ENCODE assay signal across 12 cellular contexts in genomic region chr14:61435563-61436337, GRCh38.
DNase-seq lines count a peak whose midpoint lies in the region; ATAC-seq and TF ChIP-seq lines count a peak whose summit lies in the region.
"Had no signal": no experiment of that assay in that cellular context is flagged by ENCODE, and none has a peak within 500 bp of the region (broad histone marks: within the 10 kb centered on the region; RNA-seq: fewer than 3 reads in every experiment).

No MANE protein-coding gene starts in this region.

- H3K9me3 Mint-ChIP-seq in CD4-positive, alpha-beta memory T cell, result no peaks in the 10 kb centered on the region
- H3K9me3 Mint-ChIP-seq in mesothelial cell of epicardium (peaks cover 6% of the 10 kb centered on the region), progenitor cell of endocrine pancreas (ENCODE audit: low read depth) (peaks cover 6% of the 10 kb centered on the region)

- H2AFZ ChIP-seq in osteoblast (ENCODE audit: low read length), result no peak overlapping the region

- peak overlapping the region; percentile 2 for H3K27ac ChIP-seq in CD4-positive, alpha-beta memory T cell (ENCODE audit: low read depth, low read length)
- H3K27ac ChIP-seq in KOPT-K1 (ENCODE audit: low read depth, low read length, poor library complexity, severe bottlenecking) (peak overlapping the region; percentile 100), esophagus muscularis mucosa (replicated peaks in 1 of 4) (no peak overlapping the region), osteoblast (ENCODE audit: low read depth, low read length) (no peak overlapping the region)

- H3K4me2 ChIP-seq in osteoblast (ENCODE audit: insufficient read depth, low read length), result no peak overlapping the region

- TF ChIP-seq POLR2A in esophagus muscularis mucosa (IDR thresholded peaks at IDR 0.05; ENCODE audit: low read depth), result no peak

- H3K79me2 ChIP-seq in osteoblast (ENCODE audit: insufficient read depth, low read length), result no peaks in the 10 kb centered on the region

- ATAC-seq in HG02759 (IDR thresholded peaks at IDR 0.05; ENCODE audit: unreplicated experiment), result no peak

- TF ChIP-seq CTCF in esophagus muscularis mucosa (IDR thresholded peaks at IDR 0.05), result no peak
- no peak for TF ChIP-seq CTCF in osteoblast (IDR thresholded peaks at IDR 0.05; ENCODE audit: extremely low read depth, low read depth, low read length)
- TF ChIP-seq CTCF in mesothelial cell of epicardium (IDR thresholded peaks at IDR 0.05; ENCODE audit: unreplicated experiment), result no peak
- no peak for TF ChIP-seq CTCF in progenitor cell of endocrine pancreas (IDR thresholded peaks at IDR 0.05; ENCODE audit: unreplicated experiment)

- H3K27ac Mint-ChIP-seq in CD4-positive, alpha-beta memory T cell, result peak overlapping the region; percentile 37 to 95 (median 87)
- H3K27ac Mint-ChIP-seq in mesothelial cell of epicardium (no peak overlapping the region), progenitor cell of endocrine pancreas (no peak overlapping the region)
- H3K27ac Mint-ChIP-seq: CD14-positive monocyte had no signal

- no peaks in the 10 kb centered on the region for H3K27me3 ChIP-seq in CD4-positive, alpha-beta memory T cell (ENCODE audit: insufficient read depth, low read length)
- H3K27me3 ChIP-seq in esophagus muscularis mucosa, result peaks cover 0 to 4% (median 0%) of the 10 kb centered on the region in 4 donors
- peaks cover 4% of the 10 kb centered on the region for H3K27me3 ChIP-seq in osteoblast (ENCODE audit: insufficient read depth, low read length)

- H3K4me3 ChIP-seq in CD4-positive, alpha-beta memory T cell (ENCODE audit: low read length in 2 of 2), result no peak overlapping the region
- H3K4me3 ChIP-seq in esophagus muscularis mucosa (no peak overlapping the region), osteoblast (ENCODE audit: insufficient read depth, low read length) (no peak overlapping the region)

- peaks cover 97% of the 10 kb centered on the region for H3K4me1 ChIP-seq in CD4-positive, alpha-beta memory T cell (ENCODE audit: insufficient read depth, low read length)
- H3K4me1 ChIP-seq in esophagus muscularis mucosa (peaks cover 12 to 22% (median 18%) of the 10 kb centered on the region in 4 donors), osteoblast (ENCODE audit: insufficient read depth, low read length) (peaks cover 13% of the 10 kb centered on the region)

- intact Hi-C loops in CD4-positive, alpha-beta memory T cell (cut with micrococcal nuclease), result loop anchor here (5.0 kb wide), 1 partner anchor 33 kb away; no protein-coding TSS in a partner anchor
- intact Hi-C loops in esophagus muscularis mucosa (cut with DNase I), result no loop called here

- peaks cover 76 to 98% (median 89%) of the 10 kb centered on the region in 4 donors for H3K4me1 Mint-ChIP-seq in CD4-positive, alpha-beta memory T cell
- H3K4me1 Mint-ChIP-seq in mesothelial cell of epicardium (peaks cover 30% of the 10 kb centered on the region), progenitor cell of endocrine pancreas (ENCODE audit: low read depth) (peaks cover 21% of the 10 kb centered on the region)

- no peaks in the 10 kb centered on the region for H3K36me3 ChIP-seq in CD4-positive, alpha-beta memory T cell (ENCODE audit: insufficient read depth, low read length)
- no peaks in the 10 kb centered on the region for H3K36me3 ChIP-seq in KOPT-K1 (ENCODE audit: insufficient read depth, low read length)
- H3K36me3 ChIP-seq in esophagus muscularis mucosa, result no peaks in the 10 kb centered on the region
- H3K36me3 ChIP-seq in osteoblast (ENCODE audit: insufficient read depth, low read length), result no peaks in the 10 kb centered on the region

- no peaks in the 10 kb centered on the region for H3K9me3 ChIP-seq in CD4-positive, alpha-beta memory T cell (ENCODE audit: control insufficient read depth in 1 of 2, low read length in 2 of 2)
- H3K9me3 ChIP-seq in KOPT-K1 (ENCODE audit: insufficient read depth, low read length, poor library complexity, severe bottlenecking), result peaks cover 7% of the 10 kb centered on the region
- peaks cover 0 to 6% (median 0%) of the 10 kb centered on the region in 4 donors for H3K9me3 ChIP-seq in esophagus muscularis mucosa
- H3K9me3 ChIP-seq in osteoblast (ENCODE audit: low read depth, low read length), result no peaks in the 10 kb centered on the region

- POLR2A ChIA-PET in CD4-positive, alpha-beta memory T cell (lab: Charles Lee; ENCODE audit: partially characterized antibody), result interaction anchor here (0.8 to 1.4 kb wide), 9 partner anchors 15 to 155 kb away, joined by 3 to 5 read pairs (median 3); partner anchors contain the start of gene PRKCH

- no peaks in the 10 kb centered on the region for H3K27me3 Mint-ChIP-seq in CD4-positive, alpha-beta memory T cell
- H3K27me3 Mint-ChIP-seq in mesothelial cell of epicardium (ENCODE audit: low read depth) (no peaks in the 10 kb centered on the region), progenitor cell of endocrine pancreas (no peaks in the 10 kb centered on the region)

- CTCF ChIA-PET in CD4-positive, alpha-beta memory T cell (lab: Charles Lee; ENCODE audit: partially characterized antibody), result interaction anchor here (0.8 to 1.9 kb wide), 3 partner anchors 103 to 155 kb away, joined by 3 to 6 read pairs (median 6); partner anchors contain the start of gene TMEM30B

- H4K20me1 ChIP-seq in osteoblast (ENCODE audit: insufficient read depth, low read length), result no peaks in the 10 kb centered on the region

- peak in 1 of 5 donors; percentile 16 for DNase-seq in CD4-positive, alpha-beta memory T cell
- DNase-seq in esophagus muscularis mucosa (ENCODE audit: extremely low spot score) (peak; percentile 89), osteoblast (ENCODE audit: insufficient read length, low spot score, missing footprints) (peak; percentile 22), mesothelial cell of epicardium (ENCODE audit: low spot score in 2 of 2, unreplicated experiment in 2 of 2) (no peak), progenitor cell of endocrine pancreas (ENCODE audit: low spot score, unreplicated experiment) (no peak)
- DNase-seq: activated T-cell treated with anti-CD3 and anti-CD28 coated beads, Interleukin-2, amount 50 U/mL, for 1 hour; effector CD8-positive, alpha-beta T cell; NCI-H1417 had no signal

- peak overlapping the region in 5 of 8 donors; percentile 1 to 64 (median 8) for H3K4me3 Mint-ChIP-seq in CD4-positive, alpha-beta memory T cell
- no peak overlapping the region for H3K4me3 Mint-ChIP-seq in mesothelial cell of epicardium
- H3K4me3 Mint-ChIP-seq in progenitor cell of endocrine pancreas (ENCODE audit: low read depth), result no peak overlapping the region
- H3K4me3 Mint-ChIP-seq: CD14-positive monocyte had no signal

- peaks cover 28 to 29% of the 10 kb centered on the region in 2 donors for H3K36me3 Mint-ChIP-seq in CD4-positive, alpha-beta memory T cell
- H3K36me3 Mint-ChIP-seq in mesothelial cell of epicardium (peaks cover 2% of the 10 kb centered on the region), progenitor cell of endocrine pancreas (ENCODE audit: insufficient read depth) (peaks cover 2% of the 10 kb centered on the region)
- H3K36me3 Mint-ChIP-seq: CD14-positive monocyte, IgD-negative memory B cell had no signal

- no peak for TF ChIP-seq EP300 in esophagus muscularis mucosa (IDR thresholded peaks at IDR 0.05)

- 67% methylated on average over 4 of the region's 4 CpGs for WGBS in esophagus muscularis mucosa

Comparison
In these comparisons a context has a peak if more than half of its experiments do, and no peak if none do; other contexts are left out.
1. DNase-seq: peak in esophagus muscularis mucosa (single experiment) and osteoblast (single experiment); none in mesothelial cell of epicardium (0 of 2) and progenitor cell of endocrine pancreas (single experiment).
2. H3K27ac ChIP-seq: peak in CD4-positive, alpha-beta memory T cell (single experiment) and KOPT-K1 (single experiment); none in esophagus muscularis mucosa (0 of 4) and osteoblast (single experiment).
3. H3K27ac Mint-ChIP-seq: peak in CD4-positive, alpha-beta memory T cell (7 of 7); none in mesothelial cell of epicardium (single experiment) and progenitor cell of endocrine pancreas (single experiment).
4. H3K4me3 Mint-ChIP-seq: peak in CD4-positive, alpha-beta memory T cell (5 of 8); none in mesothelial cell of epicardium (single experiment) and progenitor cell of endocrine pancreas (single experiment).